8 cellular contexts compared by ENCODE assay signal in genomic region chr10:60238408-60239100, GRCh38.
A peak's percentile ranks its signal among the peaks of the same experiment; 100 is the strongest.
DNase-seq lines count a peak whose midpoint lies in the region; ATAC-seq and TF ChIP-seq lines count a peak whose summit lies in the region.

No MANE protein-coding gene starts in this region.

- H3K4me3 ChIP-seq in right atrium auricular region = no peak overlapping the region
- no peak overlapping the region for H3K4me3 ChIP-seq in tibial nerve

- H3K4me1 ChIP-seq in right atrium auricular region (peaks cover 0 to 29% of the 10 kb centered on the region in 2 donors), tibial nerve (peaks cover 0 to 38% (median 10%) of the 10 kb centered on the region in 4 donors)

- H3K27me3 ChIP-seq in right atrium auricular region (no peaks in the 10 kb centered on the region), tibial nerve (no peaks in the 10 kb centered on the region)

- TF ChIP-seq CTCF in VCaP (conservative IDR thresholded peaks at IDR 0.05) = peak; percentile 57
- peak in 1 of 2 donors; percentile 53 for TF ChIP-seq CTCF in right atrium auricular region (IDR thresholded peaks at IDR 0.05)
- TF ChIP-seq CTCF in tibial nerve (IDR thresholded peaks at IDR 0.05) = no peak

- no peaks in the 10 kb centered on the region for H3K9me3 Mint-ChIP-seq in activated naive CD4-positive, alpha-beta T cell treated with anti-CD3 and anti-CD28 coated beads, Interleukin-2, amount 10 ng/mL, durations not matched to agents 7 days and 5 days

- no peaks in the 10 kb centered on the region for H3K27me3 Mint-ChIP-seq in activated naive CD4-positive, alpha-beta T cell treated with anti-CD3 and anti-CD28 coated beads, Interleukin-2, amount 10 ng/mL, durations not matched to agents 7 days and 5 days

- no peak for TF ChIP-seq EP300 in tibial nerve (IDR thresholded peaks at IDR 0.05)

- no peaks in the 10 kb centered on the region for H3K9me3 ChIP-seq in right atrium auricular region
- H3K9me3 ChIP-seq in tibial nerve = no peaks in the 10 kb centered on the region

- peak overlapping the region; percentile 42 for H3K27ac Mint-ChIP-seq in activated naive CD4-positive, alpha-beta T cell treated with anti-CD3 and anti-CD28 coated beads, Interleukin-2, amount 10 ng/mL, durations not matched to agents 7 days and 5 days

- H3K36me3 ChIP-seq in right atrium auricular region = no peaks in the 10 kb centered on the region
- H3K36me3 ChIP-seq in tibial nerve = no peaks in the 10 kb centered on the region

- peaks cover 21% of the 10 kb centered on the region for H3K4me1 Mint-ChIP-seq in activated naive CD4-positive, alpha-beta T cell treated with anti-CD3 and anti-CD28 coated beads, Interleukin-2, amount 10 ng/mL, durations not matched to agents 7 days and 5 days

- ATAC-seq in GM21447 (IDR thresholded peaks at IDR 0.05; ENCODE audit: unreplicated experiment) (peak; percentile 41), HG03558 (IDR thresholded peaks at IDR 0.05; ENCODE audit: extremely low read depth, unreplicated experiment) (peak; percentile 15)

- DNase-seq in activated naive CD4-positive, alpha-beta T cell treated with anti-CD3 and anti-CD28 coated beads, Interleukin-2, amount 10 ng/mL, durations not matched to agents 7 days and 5 days = no peak
- no peak for DNase-seq in activated naive CD4-positive, alpha-beta T cell (lab: John Stamatoyannopoulos, UW)
- no peak for DNase-seq in right atrium auricular region (ENCODE audit: low spot score)
- no peak for DNase-seq in tibial nerve (ENCODE audit: low spot score in 2 of 2)
- DNase-seq in Kasumi-1 (lab: John Stamatoyannopoulos, UW) = no peak

- no peak overlapping the region for H3K4me3 Mint-ChIP-seq in activated naive CD4-positive, alpha-beta T cell treated with anti-CD3 and anti-CD28 coated beads, Interleukin-2, amount 10 ng/mL, durations not matched to agents 7 days and 5 days

- CTCF ChIA-PET in activated naive CD4-positive, alpha-beta T cell treated with anti-CD3 and anti-CD28 coated beads, Interleukin-2, amount 10 ng/mL, durations not matched to agents 7 days and 5 days (lab: Charles Lee) = interaction anchor here (0.6 to 2.2 kb wide), 12 partner anchors 10 to 528 kb away, joined by 3 to 7 read pairs (median 4); no protein-coding TSS in a partner anchor

- H3K36me3 Mint-ChIP-seq in activated naive CD4-positive, alpha-beta T cell treated with anti-CD3 and anti-CD28 coated beads, Interleukin-2, amount 10 ng/mL, durations not matched to agents 7 days and 5 days = no peaks in the 10 kb centered on the region

- H3K27ac ChIP-seq in VCaP (no peak overlapping the region), right atrium auricular region (peak overlapping the region; percentile 56 to 79), tibial nerve (peak overlapping the region; percentile 43 to 85 (median 58))

- TF ChIP-seq POLR2A in tibial nerve (IDR thresholded peaks at IDR 0.05) = no peak
